22 cellular contexts compared by ENCODE assay signal in the genomic region with DNA sequence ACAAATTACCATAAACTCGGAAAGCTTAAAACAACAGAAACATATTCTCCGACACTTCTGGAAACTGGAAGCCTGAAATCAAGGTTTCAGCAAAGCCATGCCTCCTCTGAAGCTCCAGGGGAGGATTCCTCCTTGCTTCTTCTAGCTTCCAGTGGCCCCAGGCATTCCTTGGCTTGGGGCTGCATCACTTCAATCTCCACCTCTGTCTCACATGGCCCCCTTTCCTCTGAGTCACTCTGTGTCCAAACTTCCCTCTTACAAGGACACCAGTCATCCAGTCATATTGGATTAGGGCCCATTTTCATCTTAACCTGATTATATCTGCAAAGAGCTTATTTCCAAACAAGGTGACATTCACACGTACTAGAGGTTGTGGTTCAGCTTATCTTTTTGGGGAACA. TPM values are rescaled to one million over a fixed set of nuclear protein-coding genes. Genes with fewer than 3 reads are reported as not detected.
"Had no signal": no experiment of that assay in that cellular context is flagged by ENCODE, and none has a peak within 500 bp of the region (broad histone marks: within the 10 kb centered on the region; RNA-seq: fewer than 3 reads in every experiment).

No MANE protein-coding gene starts in this region.

- H2AFZ ChIP-seq: parathyroid adenoma had no signal

- H3K36me3 Mint-ChIP-seq: naive thymus-derived CD4-positive, alpha-beta T cell had no signal

- ATAC-seq: left lobe of liver; naive thymus-derived CD4-positive, alpha-beta T cell; sciatic nerve; stimulated activated memory B cell treated with anti-CD40 and anti-IgM and Interleukin-4, amounts not matched to agents 10 μg/mL and 1 μg/mL and 100 μg/mL, for 72 hours had no signal

- H3K27me3 Mint-ChIP-seq: stimulated activated memory B cell treated with anti-CD40 and anti-IgM and Interleukin-4, amounts not matched to agents 10 μg/mL and 1 μg/mL and 100 μg/mL, for 72 hours; stimulated activated naive CD8-positive, alpha-beta T cell treated with anti-CD3 and anti-CD28 coated beads, Interleukin-15, Interleukin-2, amounts not matched to agents 100 ng/mL and 50 ng/mL, for 24 hours had no signal

- H3K4me3 Mint-ChIP-seq: naive thymus-derived CD4-positive, alpha-beta T cell; nephron progenitor cell; stimulated activated memory B cell treated with anti-CD40 and anti-IgM and Interleukin-4, amounts not matched to agents 10 μg/mL and 1 μg/mL and 100 μg/mL, for 72 hours; stimulated activated naive CD8-positive, alpha-beta T cell treated with anti-CD3 and anti-CD28 coated beads, Interleukin-15, Interleukin-2, amounts not matched to agents 100 ng/mL and 50 ng/mL, for 24 hours had no signal

- H3K27me3 ChIP-seq: colonic mucosa, spleen, transverse colon had no signal

- H3K4me1 ChIP-seq: colonic mucosa, parathyroid adenoma, prostate gland, spleen had no signal

- H3K9ac ChIP-seq: parathyroid adenoma had no signal

- H3K4me1 Mint-ChIP-seq: naive thymus-derived CD4-positive, alpha-beta T cell had no signal

- H3K79me2 ChIP-seq: parathyroid adenoma had no signal

- DNase-seq: colonic mucosa; dermis blood vessel endothelial cell; erythroblast; foreskin melanocyte; head of caudate nucleus; hypothalamus; kidney glomerular epithelial cell; mammary epithelial cell; naive thymus-derived CD4-positive, alpha-beta T cell; nephron progenitor cell; spleen; stimulated activated CD4-positive, alpha-beta T cell treated with anti-CD3 and anti-CD28 coated beads, Interleukin-15, amount 100 ng/mL, for 24 hours; stimulated activated CD4-positive, alpha-beta T cell treated with anti-CD3 and anti-CD28 coated beads, Interleukin-1b, Interleukin-23, amount 100 ng/mL, for 48 hours; stimulated activated CD4-positive, alpha-beta T cell treated with anti-CD3 and anti-CD28 coated beads, Interleukin-4, amount 100 ng/mL, for 24 hours; transverse colon had no signal

- H3K27ac Mint-ChIP-seq: naive thymus-derived CD4-positive, alpha-beta T cell; nephron progenitor cell; stimulated activated memory B cell treated with anti-CD40 and anti-IgM and Interleukin-4, amounts not matched to agents 10 μg/mL and 1 μg/mL and 100 μg/mL, for 72 hours; stimulated activated naive CD8-positive, alpha-beta T cell treated with anti-CD3 and anti-CD28 coated beads, Interleukin-15, Interleukin-2, amounts not matched to agents 100 ng/mL and 50 ng/mL, for 24 hours had no signal

- H3K36me3 ChIP-seq: colonic mucosa, prostate gland, spleen, transverse colon had no signal

- H3K9me3 ChIP-seq: colonic mucosa, prostate gland, spleen, transverse colon had no signal

- H3K27ac ChIP-seq: colonic mucosa, parathyroid adenoma, prostate gland, spleen, transverse colon had no signal

- H3K4me3 ChIP-seq: colonic mucosa, prostate gland, spleen, transverse colon had no signal

- H3K9me3 Mint-ChIP-seq: stimulated activated memory B cell treated with anti-CD40 and anti-IgM and Interleukin-4, amounts not matched to agents 10 μg/mL and 1 μg/mL and 100 μg/mL, for 72 hours; stimulated activated naive CD8-positive, alpha-beta T cell treated with anti-CD3 and anti-CD28 coated beads, Interleukin-15, Interleukin-2, amounts not matched to agents 100 ng/mL and 50 ng/mL, for 24 hours had no signal

RNA-seq across cellular contexts. Expression of gene PARM1, which starts 17.3 kb away (rescaled TPM):
- total RNA-seq: endothelial cell of umbilical vein had no signal
